Comparison of ENCODE assay signal across 17 cellular contexts in the genomic region with DNA sequence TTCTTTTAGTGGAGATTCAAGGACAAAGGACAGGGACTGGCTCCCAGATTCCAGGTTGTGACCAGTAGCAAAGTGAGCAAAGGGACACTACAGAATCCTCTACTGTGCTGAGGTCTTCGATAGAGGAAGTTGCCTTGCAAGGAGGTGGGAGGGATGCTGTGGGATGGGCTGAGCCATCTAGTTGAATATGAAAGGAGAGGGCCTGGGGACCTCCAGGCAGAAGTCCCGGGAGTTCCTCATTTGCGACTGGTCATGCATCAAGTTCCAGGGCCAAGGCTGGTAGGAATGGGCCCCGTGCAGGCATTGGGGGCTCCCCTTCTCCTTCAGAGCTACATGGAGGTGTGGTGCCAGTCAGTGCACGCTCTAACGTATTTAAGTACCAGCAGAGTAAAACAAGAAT. TPM values are rescaled to one million over a fixed set of nuclear protein-coding genes. Genes with fewer than 3 reads are reported as not detected.
"Had no signal": no experiment of that assay in that cellular context is flagged by ENCODE, and none has a peak within 500 bp of the region (broad histone marks: within the 10 kb centered on the region; RNA-seq: fewer than 3 reads in every experiment).

No MANE protein-coding gene starts in this region.

- DNase-seq: activated CD4-positive, alpha-beta T cell treated with anti-CD3 and anti-CD28 coated beads, Interleukin-2, amount 50 U/mL, for 1 hour; activated CD4-positive, CD25-positive, alpha-beta regulatory T cell treated with anti-CD3 and anti-CD28 coated beads, Interleukin-2, amount 50 U/mL, for 72 hours; activated gamma-delta T cell treated with Interleukin-2 at 50 U/mL for 16 hours; cerebellar nuclear complex; effector CD4-positive, alpha-beta T cell; gastrocnemius medialis; immature natural killer cell; kidney glomerular epithelial cell; mesenchymal stem cell; naive thymus-derived CD4-positive, alpha-beta T cell; psoas muscle; right cardiac atrium; stimulated activated naive CD8-positive, alpha-beta T cell treated with anti-CD3 and anti-CD28 coated beads, Interleukin-15, Interleukin-2, amounts not matched to agents 100 U/mL and 50 U/mL, for 24 hours; T1000; transverse colon had no signal

- ATAC-seq: activated naive CD4-positive, alpha-beta T cell treated with anti-CD3 and anti-CD28 coated beads, Interleukin-2, amount 50 U/mL, for 72 hours; gastrocnemius medialis; naive thymus-derived CD4-positive, alpha-beta T cell; psoas muscle; right cardiac atrium; stimulated activated naive CD8-positive, alpha-beta T cell treated with anti-CD3 and anti-CD28 coated beads, Interleukin-15, Interleukin-2, amounts not matched to agents 100 U/mL and 50 U/mL, for 24 hours had no signal

RNA-seq across cellular contexts. Expression of a gene that starts 35.5 kb away (rescaled TPM):
- total RNA-seq: activated naive CD4-positive, alpha-beta T cell treated with anti-CD3 and anti-CD28 coated beads, Interleukin-2, amount 50 U/mL, for 72 hours; activated T-helper 1 cell treated with anti-CD3 and anti-CD28 coated beads, Interleukin-12 subunit alpha, Interleukin-12 subunit beta, Interleukin-2, Interleukin-4 antibody, amounts not matched to agents 30 ng/mL and 10 ng/mL and 1 ng/mL, durations not matched to agents 14 hours and 24 hours and 36 hours had no signal
